1 cellular context compared by ENCODE assay signal in the genomic region with DNA sequence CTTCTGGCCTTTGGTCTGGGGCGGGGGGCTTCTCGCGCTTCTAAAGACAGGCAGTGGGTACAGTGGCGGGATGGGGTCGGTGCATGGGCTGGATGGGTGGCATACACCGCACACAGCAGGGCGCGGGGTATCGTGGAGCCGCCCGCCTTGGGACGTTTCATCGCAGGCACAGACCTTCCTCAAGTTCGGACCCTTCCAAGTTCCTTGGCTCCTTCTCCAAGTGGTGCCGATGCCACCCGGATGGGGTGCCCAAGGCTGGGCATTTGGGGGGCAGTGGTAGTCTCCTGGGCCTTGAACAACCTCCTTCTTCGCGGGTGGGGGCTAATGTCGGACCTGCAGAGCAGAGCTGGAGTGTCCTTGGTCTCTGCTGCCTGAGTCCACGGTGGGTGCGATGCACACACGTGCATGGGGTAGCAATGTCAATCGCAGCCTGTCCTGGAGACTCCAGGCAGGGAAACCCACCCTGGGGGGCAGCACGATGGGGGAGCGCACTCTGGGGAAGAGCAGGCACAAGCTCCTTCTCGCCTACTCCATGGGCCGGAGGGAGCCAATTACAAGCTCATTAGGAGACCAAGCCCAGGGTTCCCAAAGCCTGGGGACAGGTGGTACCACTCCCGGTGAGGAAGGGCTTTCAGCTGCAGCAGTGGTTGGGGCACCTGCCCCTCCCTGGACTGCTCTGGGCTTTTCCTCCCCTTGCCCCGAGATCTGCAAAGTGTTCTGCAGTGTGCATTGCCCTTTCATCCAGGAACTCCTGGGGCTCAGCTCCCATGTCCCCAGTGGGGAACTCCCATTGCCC.
A peak's percentile ranks its signal among the peaks of the same experiment; 100 is the strongest.
TF ChIP-seq lines count a peak whose summit lies in the region.

No MANE protein-coding gene starts in this region.

TF ChIP-seq in K562, 482 proteins besides CTCF, POLR2A, EP300 and RAD21 (continued from another document):
- TF ChIP-seq, protein P1, sequence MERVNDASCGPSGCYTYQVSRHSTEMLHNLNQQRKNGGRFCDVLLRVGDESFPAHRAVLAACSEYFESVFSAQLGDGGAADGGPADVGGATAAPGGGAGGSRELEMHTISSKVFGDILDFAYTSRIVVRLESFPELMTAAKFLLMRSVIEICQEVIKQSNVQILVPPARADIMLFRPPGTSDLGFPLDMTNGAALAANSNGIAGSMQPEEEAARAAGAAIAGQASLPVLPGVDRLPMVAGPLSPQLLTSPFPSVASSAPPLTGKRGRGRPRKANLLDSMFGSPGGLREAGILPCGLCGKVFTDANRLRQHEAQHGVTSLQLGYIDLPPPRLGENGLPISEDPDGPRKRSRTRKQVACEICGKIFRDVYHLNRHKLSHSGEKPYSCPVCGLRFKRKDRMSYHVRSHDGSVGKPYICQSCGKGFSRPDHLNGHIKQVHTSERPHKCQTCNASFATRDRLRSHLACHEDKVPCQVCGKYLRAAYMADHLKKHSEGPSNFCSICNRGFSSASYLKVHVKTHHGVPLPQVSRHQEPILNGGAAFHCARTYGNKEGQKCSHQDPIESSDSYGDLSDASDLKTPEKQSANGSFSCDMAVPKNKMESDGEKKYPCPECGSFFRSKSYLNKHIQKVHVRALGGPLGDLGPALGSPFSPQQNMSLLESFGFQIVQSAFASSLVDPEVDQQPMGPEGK (CRISPR knock-in tag; IDR thresholded peaks at IDR 0.05; ENCODE audit: borderline replicate concordance): no peak
- TF ChIP-seq RBFOX2 (IDR thresholded peaks at IDR 0.05; ENCODE audit: low read depth, low read length): peak; percentile 7; the same call in 1 of the 2 replicates
- TF ChIP-seq MAZ (CRISPR knock-in tag; conservative IDR thresholded peaks at IDR 0.05 in 1 of 2, IDR thresholded peaks at IDR 0.05 in 1 of 2): 0 out of 4 replicates have a peak, but pooled peaks of 1 of the 2 experiments have one; percentile 8
- no peak for TF ChIP-seq TAF1 (IDR thresholded peaks at IDR 0.05; ENCODE audit: control insufficient read depth, extremely low read depth, insufficient read depth, low read length, severe bottlenecking)
- TF ChIP-seq ADNP (tag; IDR thresholded peaks at IDR 0.05): no peak
- no peak for TF ChIP-seq POU5F1 (IDR thresholded peaks at IDR 0.05; ENCODE audit: borderline replicate concordance, low read depth, low read length, partially characterized antibody)
- TF ChIP-seq, protein P2, sequence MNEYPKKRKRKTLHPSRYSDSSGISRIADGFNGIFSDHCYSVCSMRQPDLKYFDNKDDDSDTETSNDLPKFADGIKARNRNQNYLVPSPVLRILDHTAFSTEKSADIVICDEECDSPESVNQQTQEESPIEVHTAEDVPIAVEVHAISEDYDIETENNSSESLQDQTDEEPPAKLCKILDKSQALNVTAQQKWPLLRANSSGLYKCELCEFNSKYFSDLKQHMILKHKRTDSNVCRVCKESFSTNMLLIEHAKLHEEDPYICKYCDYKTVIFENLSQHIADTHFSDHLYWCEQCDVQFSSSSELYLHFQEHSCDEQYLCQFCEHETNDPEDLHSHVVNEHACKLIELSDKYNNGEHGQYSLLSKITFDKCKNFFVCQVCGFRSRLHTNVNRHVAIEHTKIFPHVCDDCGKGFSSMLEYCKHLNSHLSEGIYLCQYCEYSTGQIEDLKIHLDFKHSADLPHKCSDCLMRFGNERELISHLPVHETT (CRISPR knock-in tag; conservative IDR thresholded peaks at IDR 0.05 in 1 of 2, IDR thresholded peaks at IDR 0.05 in 1 of 2): no peak
- TF ChIP-seq ZNF253 (CRISPR knock-in tag; conservative IDR thresholded peaks at IDR 0.05): no peak
- TF ChIP-seq, protein P3, sequence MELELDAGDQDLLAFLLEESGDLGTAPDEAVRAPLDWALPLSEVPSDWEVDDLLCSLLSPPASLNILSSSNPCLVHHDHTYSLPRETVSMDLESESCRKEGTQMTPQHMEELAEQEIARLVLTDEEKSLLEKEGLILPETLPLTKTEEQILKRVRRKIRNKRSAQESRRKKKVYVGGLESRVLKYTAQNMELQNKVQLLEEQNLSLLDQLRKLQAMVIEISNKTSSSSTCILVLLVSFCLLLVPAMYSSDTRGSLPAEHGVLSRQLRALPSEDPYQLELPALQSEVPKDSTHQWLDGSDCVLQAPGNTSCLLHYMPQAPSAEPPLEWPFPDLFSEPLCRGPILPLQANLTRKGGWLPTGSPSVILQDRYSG (tag; conservative IDR thresholded peaks at IDR 0.05; ENCODE audit: low read depth): no peak
- TF ChIP-seq TAF15 (IDR thresholded peaks at IDR 0.05; ENCODE audit: low read depth, low read length): no peak
- no peak for TF ChIP-seq YBX1 (IDR thresholded peaks at IDR 0.05)
- TF ChIP-seq PCBP1 (IDR thresholded peaks at IDR 0.05; ENCODE audit: low read depth, low read length, poor library complexity, severe bottlenecking): no peak
- TF ChIP-seq SAP30 (IDR thresholded peaks at IDR 0.05; ENCODE audit: borderline replicate concordance, insufficient read depth, low read depth, low read length, poor library complexity, severe bottlenecking): no peak
- no peak for TF ChIP-seq GATAD2A (IDR thresholded peaks at IDR 0.05)
- no peak for TF ChIP-seq PURB (CRISPR knock-in tag; IDR thresholded peaks at IDR 0.05; ENCODE audit: low read depth)
- no peak for TF ChIP-seq ZNF589 (CRISPR knock-in tag; IDR thresholded peaks at IDR 0.05; ENCODE audit: low read depth)
- TF ChIP-seq ZFX (CRISPR knock-in tag; IDR thresholded peaks at IDR 0.05): peak; percentile 47
- no peak for TF ChIP-seq KAT2B (IDR thresholded peaks at IDR 0.05; ENCODE audit: low read depth, low read length)
- TF ChIP-seq ZNF668 (CRISPR knock-in tag; IDR thresholded peaks at IDR 0.05): no peak
- TF ChIP-seq, protein P4, sequence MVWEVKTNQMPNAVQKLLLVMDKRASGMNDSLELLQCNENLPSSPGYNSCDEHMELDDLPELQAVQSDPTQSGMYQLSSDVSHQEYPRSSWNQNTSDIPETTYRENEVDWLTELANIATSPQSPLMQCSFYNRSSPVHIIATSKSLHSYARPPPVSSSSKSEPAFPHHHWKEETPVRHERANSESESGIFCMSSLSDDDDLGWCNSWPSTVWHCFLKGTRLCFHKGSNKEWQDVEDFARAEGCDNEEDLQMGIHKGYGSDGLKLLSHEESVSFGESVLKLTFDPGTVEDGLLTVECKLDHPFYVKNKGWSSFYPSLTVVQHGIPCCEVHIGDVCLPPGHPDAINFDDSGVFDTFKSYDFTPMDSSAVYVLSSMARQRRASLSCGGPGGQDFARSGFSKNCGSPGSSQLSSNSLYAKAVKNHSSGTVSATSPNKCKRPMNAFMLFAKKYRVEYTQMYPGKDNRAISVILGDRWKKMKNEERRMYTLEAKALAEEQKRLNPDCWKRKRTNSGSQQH (CRISPR knock-in tag; IDR thresholded peaks at IDR 0.05): no peak
- TF ChIP-seq, protein P5, sequence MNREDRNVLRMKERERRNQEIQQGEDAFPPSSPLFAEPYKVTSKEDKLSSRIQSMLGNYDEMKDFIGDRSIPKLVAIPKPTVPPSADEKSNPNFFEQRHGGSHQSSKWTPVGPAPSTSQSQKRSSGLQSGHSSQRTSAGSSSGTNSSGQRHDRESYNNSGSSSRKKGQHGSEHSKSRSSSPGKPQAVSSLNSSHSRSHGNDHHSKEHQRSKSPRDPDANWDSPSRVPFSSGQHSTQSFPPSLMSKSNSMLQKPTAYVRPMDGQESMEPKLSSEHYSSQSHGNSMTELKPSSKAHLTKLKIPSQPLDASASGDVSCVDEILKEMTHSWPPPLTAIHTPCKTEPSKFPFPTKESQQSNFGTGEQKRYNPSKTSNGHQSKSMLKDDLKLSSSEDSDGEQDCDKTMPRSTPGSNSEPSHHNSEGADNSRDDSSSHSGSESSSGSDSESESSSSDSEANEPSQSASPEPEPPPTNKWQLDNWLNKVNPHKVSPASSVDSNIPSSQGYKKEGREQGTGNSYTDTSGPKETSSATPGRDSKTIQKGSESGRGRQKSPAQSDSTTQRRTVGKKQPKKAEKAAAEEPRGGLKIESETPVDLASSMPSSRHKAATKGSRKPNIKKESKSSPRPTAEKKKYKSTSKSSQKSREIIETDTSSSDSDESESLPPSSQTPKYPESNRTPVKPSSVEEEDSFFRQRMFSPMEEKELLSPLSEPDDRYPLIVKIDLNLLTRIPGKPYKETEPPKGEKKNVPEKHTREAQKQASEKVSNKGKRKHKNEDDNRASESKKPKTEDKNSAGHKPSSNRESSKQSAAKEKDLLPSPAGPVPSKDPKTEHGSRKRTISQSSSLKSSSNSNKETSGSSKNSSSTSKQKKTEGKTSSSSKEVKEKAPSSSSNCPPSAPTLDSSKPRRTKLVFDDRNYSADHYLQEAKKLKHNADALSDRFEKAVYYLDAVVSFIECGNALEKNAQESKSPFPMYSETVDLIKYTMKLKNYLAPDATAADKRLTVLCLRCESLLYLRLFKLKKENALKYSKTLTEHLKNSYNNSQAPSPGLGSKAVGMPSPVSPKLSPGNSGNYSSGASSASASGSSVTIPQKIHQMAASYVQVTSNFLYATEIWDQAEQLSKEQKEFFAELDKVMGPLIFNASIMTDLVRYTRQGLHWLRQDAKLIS (CRISPR knock-in tag; IDR thresholded peaks at IDR 0.05): 0 out of 2 replicates have a peak, but pooled peaks have one; percentile 48
